In genomic region chr15:43210172-43210745, GRCh38 we compare ENCODE assay signal across 22 cellular contexts. TPM values are rescaled to one million over a fixed set of nuclear protein-coding genes. Genes with fewer than 3 reads are reported as not detected.
"Had no signal": no experiment of that assay in that cellular context is flagged by ENCODE, and none has a peak within 500 bp of the region (broad histone marks: within the 10 kb centered on the region; RNA-seq: fewer than 3 reads in every experiment).

No MANE protein-coding gene starts in this region.

- H3K27me3 ChIP-seq: MG63 had no signal

- DNase-seq: Karpas-422, KG1, MG63, NCI-H1092, NCI-H1105 treated with DMSO at 0.1 percent for 48 hours, NCI-H1417 treated with DMSO at 0.1 percent for 48 hours, NCI-H146, NCI-H1694 treated with DMSO at 0.1 percent for 48 hours, NCI-H1930, NCI-H2081, NCI-H2107, NCI-H226, NCI-H446, NCI-H510A, NCI-H524 treated with DMSO at 0.1 percent for 48 hours, NCI-H69, NCI-H774, PC-3, SHP77 had no signal

- H3K9me3 ChIP-seq: MG63 had no signal

- H3K36me3 ChIP-seq: MG63 had no signal

- H3K4me3 ChIP-seq: MG63 had no signal

- H3K27ac ChIP-seq: RWPE1 had no signal

RNA-seq across cellular contexts. Expression of gene EPB42, which starts 10.6 kb away (rescaled TPM):
- total RNA-seq: HT-29, OCI-LY7, PC-3 had no signal

RNA-seq across cellular contexts. Expression of gene TGM5, which starts 56.5 kb away (rescaled TPM):
- total RNA-seq: HT-29, OCI-LY7, PC-3 had no signal
